In the genomic region with DNA sequence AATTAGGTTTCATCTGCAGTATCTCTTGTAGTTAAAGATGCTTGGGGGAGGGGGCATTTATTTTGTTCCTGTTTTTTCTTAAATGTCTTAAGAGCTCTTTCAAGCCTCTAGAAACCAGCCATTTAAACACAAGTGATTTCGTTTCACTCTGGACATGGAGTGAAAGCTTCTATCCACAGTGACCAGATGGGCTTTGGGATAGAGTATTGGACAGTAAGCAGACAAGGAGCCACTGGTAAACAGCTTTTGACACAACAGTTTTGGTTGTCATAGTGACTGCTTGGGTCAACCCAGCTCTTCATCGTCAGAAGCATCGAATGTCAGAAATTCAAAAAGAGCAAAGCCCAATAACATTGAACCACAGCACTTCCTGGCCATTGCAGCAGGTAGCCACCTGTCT, we compare ENCODE assay signal across 10 cellular contexts. TPM values are rescaled to one million over a fixed set of nuclear protein-coding genes. Genes with fewer than 3 reads are reported as not detected.
DNase-seq lines count a peak whose midpoint lies in the region; ATAC-seq, FAIRE-seq and TF ChIP-seq lines count a peak whose summit lies in the region.
"Had no signal": no experiment of that assay in that cellular context is flagged by ENCODE, and none has a peak within 500 bp of the region (broad histone marks: within the 10 kb centered on the region; RNA-seq: fewer than 3 reads in every experiment).

No MANE protein-coding gene starts in this region.

- H3K9ac ChIP-seq in HepG2 (ENCODE audit: insufficient read depth, low read depth, low read length) (no peak overlapping the region), GM12878 (ENCODE audit: control insufficient read depth, insufficient read depth, low read length) (no peak overlapping the region)

- no peaks in the 10 kb centered on the region for H3K36me3 Mint-ChIP-seq in type B pancreatic cell
- H3K36me3 Mint-ChIP-seq in T-helper 17 cell (ENCODE audit: low read depth) = peaks cover 2% of the 10 kb centered on the region

- POLR2A ChIA-PET in HepG2 (lab: Yijun Ruan, JAX) = interaction anchor here (0.9 kb wide), 1 partner anchor 1028 kb away, joined by 3 read pairs; no protein-coding TSS in a partner anchor
- POLR2A ChIA-PET in GM12878 (lab: Charles Lee) = interaction anchor here (0.5 to 1.1 kb wide), 2 partner anchors 18 to 925 kb away, joined by 3 to 7 read pairs; no protein-coding TSS in a partner anchor

- H3K4me1 ChIP-seq in HepG2 (ENCODE audit: insufficient read depth, low read length) (peaks cover 31% of the 10 kb centered on the region), right lobe of liver (peaks cover 0 to 3% (median 0%) of the 10 kb centered on the region in 4 donors), GM12878 (ENCODE audit: control insufficient read depth, insufficient read depth, low read length) (peaks cover 7% of the 10 kb centered on the region)

- ATAC-seq in HepG2 = peak; percentile 45
- no peak for ATAC-seq in right lobe of liver
- peak; percentile 19; the same call in 2 of the 3 replicates for ATAC-seq in GM12878
- no peak for ATAC-seq in Right ventricle myocardium inferior
- ATAC-seq in T-helper 17 cell = no peak

- H4K20me1 ChIP-seq in HepG2 (ENCODE audit: insufficient read depth, low read length) (no peaks in the 10 kb centered on the region), GM12878 (ENCODE audit: control insufficient read depth, insufficient read depth) (no peaks in the 10 kb centered on the region)

- TF ChIP-seq CTCF in HepG2 (CRISPR knock-in tag; IDR thresholded peaks at IDR 0.05) = no peak
- no peak for TF ChIP-seq CTCF in right lobe of liver (IDR thresholded peaks at IDR 0.05)
- no peak for TF ChIP-seq CTCF in GM12878 (IDR thresholded peaks at IDR 0.05 in 2 of 3, conservative IDR thresholded peaks at IDR 0.05 in 1 of 3; ENCODE audit: control insufficient read depth in 2 of 3, extremely low read depth in 1 of 3, insufficient read depth in 1 of 3, low read depth in 3 of 3, low read length in 3 of 3)
- TF ChIP-seq CTCF in type B pancreatic cell (conservative IDR thresholded peaks at IDR 0.05) = no peak

- no peaks in the 10 kb centered on the region for H3K9me3 Mint-ChIP-seq in type B pancreatic cell

- TF ChIP-seq EP300 in HepG2 (IDR thresholded peaks at IDR 0.05; ENCODE audit: low read depth in 2 of 2, low read length in 2 of 2) (no peak), HepG2 (CRISPR knock-in tag; IDR thresholded peaks at IDR 0.05; ENCODE audit: borderline replicate concordance) (no peak), GM12878 (IDR thresholded peaks at IDR 0.05; ENCODE audit: borderline replicate concordance in 1 of 2, control insufficient read depth in 1 of 2, low read depth in 2 of 2, low read length in 2 of 2) (no peak)

- H3K4me1 Mint-ChIP-seq in type B pancreatic cell (ENCODE audit: unreplicated experiment) (peaks cover 11% of the 10 kb centered on the region), T-helper 17 cell (peaks cover 8% of the 10 kb centered on the region)

- no peak overlapping the region for H3K4me3 Mint-ChIP-seq in type B pancreatic cell
- H3K4me3 Mint-ChIP-seq in T-helper 17 cell = no peak overlapping the region

- H3K27me3 Mint-ChIP-seq in type B pancreatic cell = peaks cover 6% of the 10 kb centered on the region
- H3K27me3 Mint-ChIP-seq in T-helper 17 cell = peaks cover 28% of the 10 kb centered on the region

- RAD21 ChIA-PET in GM12878 (lab: Charles Lee; ENCODE audit: unreplicated experiment) = interaction anchor here (1.2 to 1.6 kb wide), 2 partner anchors 28 to 46 kb away, joined by 3 read pairs; no protein-coding TSS in a partner anchor

- H3K27me3 ChIP-seq in HepG2 (ENCODE audit: control insufficient read depth in 1 of 2, insufficient read depth in 2 of 2, low read length in 2 of 2) (peaks cover 0 to 25% of the 10 kb centered on the region in 2 experiments; a peak in 4 of 5 replicates), right lobe of liver (no peaks in the 10 kb centered on the region), GM12878 (replicated peaks in 1 of 2; ENCODE audit: control insufficient read depth in 2 of 2, insufficient read depth in 2 of 2, low read length in 1 of 2) (peaks cover 5 to 8% of the 10 kb centered on the region in 2 experiments)
- H3K27me3 ChIP-seq: BE2C, hepatocyte had no signal

- H3K27ac ChIP-seq in HepG2 (ENCODE audit: extremely low read length, insufficient read depth, low read length) (no peak overlapping the region), right lobe of liver (no peak overlapping the region), GM12878 (ENCODE audit: control insufficient read depth, insufficient read depth) (no peak overlapping the region)

- H3K4me3 ChIP-seq in HepG2 (replicated peaks in 1 of 3; ENCODE audit: insufficient read depth in 1 of 3, low read depth in 2 of 3, low read length in 3 of 3) (no peak overlapping the region), right lobe of liver (no peak overlapping the region), GM12878 (no peak overlapping the region)
- H3K4me3 ChIP-seq: hepatocyte had no signal

- CTCF ChIA-PET in HepG2 (lab: Yijun Ruan, JAX; ENCODE audit: low intra/inter-chr PET ratio, low total read pairs) = no interaction called here
- CTCF ChIA-PET in GM12878 (lab: Yijun Ruan, JAX) = interaction anchor here (0.7 to 1.4 kb wide), 7 partner anchors 8 to 483 kb away, joined by 3 to 5 read pairs (median 4); no protein-coding TSS in a partner anchor

- FAIRE-seq in HepG2 (lab: Jason Lieb, UNC) (peak; percentile 8), GM12878 (lab: Jason Lieb, UNC) (no peak)

- no TSS peak for BruUV-seq in HepG2 (replicated peaks; lab: Mats Ljungman, UMichigan)
- BruUV-seq in GM12878 (replicated peaks; lab: Mats Ljungman, UMichigan) = no TSS peak

- H2AFZ ChIP-seq in HepG2 (ENCODE audit: low read length) (no peak overlapping the region), GM12878 (ENCODE audit: control insufficient read depth, low read depth, low read length) (no peak overlapping the region)

- H3K27ac Mint-ChIP-seq in type B pancreatic cell (peak overlapping the region; percentile 18), T-helper 17 cell (no peak overlapping the region)

- TF ChIP-seq RAD21 in HepG2 (CRISPR knock-in tag; IDR thresholded peaks at IDR 0.05) = no peak
- no peak for TF ChIP-seq RAD21 in GM12878 (IDR thresholded peaks at IDR 0.05; ENCODE audit: insufficient read depth, low read depth, low read length)

- SMC1A ChIA-PET in GM12878 (lab: Charles Lee; ENCODE audit: uncharacterized antibody, unreplicated experiment) = interaction anchor here (0.7 to 2.7 kb wide), 12 partner anchors 10 to 528 kb away, joined by 3 to 8 read pairs (median 4); no protein-coding TSS in a partner anchor

- H3K79me2 ChIP-seq in HepG2 (ENCODE audit: insufficient read depth, low read length) (no peaks in the 10 kb centered on the region), GM12878 (ENCODE audit: control insufficient read depth, insufficient read depth, low read length) (no peaks in the 10 kb centered on the region)
- H3K79me2 ChIP-seq: hepatocyte had no signal

- peak overlapping the region; percentile 81; the same call in 1 of the 2 replicates for H3K4me2 ChIP-seq in HepG2 (ENCODE audit: low read depth, low read length)
- H3K4me2 ChIP-seq in GM12878 (ENCODE audit: control insufficient read depth, insufficient read depth) = no peak overlapping the region

- WGBS in HepG2 (ENCODE audit: low lambda C conversion rate) = 7% methylated on average over 3 of the region's 3 CpGs
- 53% methylated on average over 3 of the region's 3 CpGs for WGBS in right lobe of liver (ENCODE audit: insufficient coverage, low coverage, low lambda C conversion rate, missing lambda C conversion rate)
- WGBS in GM12878 (ENCODE audit: insufficient coverage, insufficient replicate concordance, low lambda C conversion rate, missing lambda C conversion rate) = 0% methylated on average over 3 of the region's 3 CpGs

- TF ChIP-seq POLR2A in HepG2 (IDR thresholded peaks at IDR 0.05; ENCODE audit: insufficient read depth in 1 of 2, low read depth in 2 of 2, low read length in 2 of 2) (no peak), right lobe of liver (IDR thresholded peaks at IDR 0.05) (no peak), GM12878 (IDR thresholded peaks at IDR 0.05; ENCODE audit: low read depth, low read length) (no peak)

- intact Hi-C loops in HepG2 (cut with micrococcal nuclease; ENCODE audit: unreplicated experiment) = no loop called here
- intact Hi-C loops in right lobe of liver (cut with DNase I) = no loop called here
- intact Hi-C loops in GM12878 (cut with micrococcal nuclease; ENCODE audit: unreplicated experiment) = no loop called here
- intact Hi-C loops in Right ventricle myocardium inferior (cut with DNase I) = no loop called here

- in situ Hi-C loops in HepG2 (cut with HindIII; ENCODE audit: extremely low pct_ligation_motif_present, low pct_unique_long_range_greater_than_20kb) (no loop called here), GM12878 (cut with MboI) (no loop called here)

- peak; percentile 27 for DNase-seq in HepG2 (ENCODE audit: low spot score)
- no peak for DNase-seq in right lobe of liver
- peak; percentile 34 for DNase-seq in NCI-H2107 (lab: John Stamatoyannopoulos, UW)
- no peak for DNase-seq in GM12878 (ENCODE audit: low read depth, low spot score)
- DNase-seq in type B pancreatic cell (ENCODE audit: extremely low spot score, unreplicated experiment) = no peak
- no peak for DNase-seq in Right ventricle myocardium inferior (ENCODE audit: missing footprints)
- DNase-seq in T-helper 17 cell = no peak
- no peak for DNase-seq in activated T-cell treated with anti-CD3 and anti-CD28 coated beads, Interleukin-2, amount 50 U/mL, for 1 hour

- H3K9me3 ChIP-seq in HepG2 (ENCODE audit: low read length) = no peaks in the 10 kb centered on the region
- no peaks in the 10 kb centered on the region for H3K9me3 ChIP-seq in right lobe of liver
- H3K9me3 ChIP-seq in GM12878 (replicated peaks; ENCODE audit: control insufficient read depth, insufficient read depth, low read length) = no peaks in the 10 kb centered on the region
- no peaks in the 10 kb centered on the region for H3K9me3 ChIP-seq in T-helper 17 cell (ENCODE audit: control insufficient read depth, low read length, poor library complexity, severe bottlenecking)
- H3K9me3 ChIP-seq: BE2C had no signal

- H3K36me3 ChIP-seq in HepG2 (replicated peaks in 1 of 2; ENCODE audit: control insufficient read depth in 1 of 2, insufficient read depth in 2 of 2, low read length in 2 of 2) = no peaks in the 10 kb centered on the region
- no peaks in the 10 kb centered on the region for H3K36me3 ChIP-seq in right lobe of liver
- H3K36me3 ChIP-seq in GM12878 (ENCODE audit: control insufficient read depth in 2 of 2, insufficient read depth in 2 of 2, low read length in 1 of 2) = no peaks in the 10 kb centered on the region
- H3K36me3 ChIP-seq: BE2C had no signal

RNA-seq across cellular contexts. Expression of a gene that starts 4.9 kb away (rescaled TPM):
- total RNA-seq in HepG2 (2016; rRNA removed; fragmentation: Illumina TruSeq; extraction: Trizol) (0.77 TPM in 1 of 2 replicates, not detected in the other), right lobe of liver (1 to 10 TPM in 3 of 6 experiments, under 1 TPM in 3; 0.55 to 1.5 (median 1.1) TPM), GM12878 (2014; rRNA removed) (0.17 and 0.27 TPM in 2 replicates), GM12878 (2014; rRNA removed; fragmentation: Illumina TruSeq; extraction: Trizol) (0.18 TPM in 1 of 2 replicates, not detected in the other), GM12878 (2021) (0.15 and 0.16 TPM in 2 replicates), type B pancreatic cell (ENCODE audit: low replicate concordance) (0.72 and 15.8 TPM in 2 replicates), Right ventricle myocardium inferior (1.7 TPM), T-helper 17 cell (1 to 10 TPM in 1 of 2 donors, under 1 TPM in 1; 0.78 to 1.0 TPM)
- total RNA-seq in HepG2 (2016; cell fraction: cytosol; rRNA removed; fragmentation: Illumina TruSeq; extraction: Trizol; ENCODE audit: low read depth) = not detected in 2 replicates
- total RNA-seq in HepG2 (2016; cell fraction: insoluble cytoplasmic fraction; rRNA removed; fragmentation: Illumina TruSeq; extraction: Trizol) = 0.39 and 0.48 TPM in 2 replicates
- 0.38 and 0.68 TPM in 2 replicates for total RNA-seq in HepG2 (2016; cell fraction: membrane; rRNA removed; fragmentation: Illumina TruSeq; extraction: Trizol)
- total RNA-seq in HepG2 (2016; cell fraction: nucleus; rRNA removed; fragmentation: Illumina TruSeq; extraction: Trizol) = 0.60 and 0.99 TPM in 2 replicates
- polyA plus RNA-seq in HepG2 (2011; rRNA removed) (1.1 and 1.2 TPM in 2 replicates), GM12878 (2011; rRNA removed) (0.14 and 0.52 TPM in 2 replicates), GM12878 (2014; fragmentation: Illumina TruSeq; extraction: Trizol) (0.19 TPM in 1 of 2 replicates, not detected in the other), GM12878 (2014; fragmentation: Nextera tagmentation; extraction: Ambion mirVana) (under 1 TPM; 0.14 to 0.24 TPM), GM12878 (2014; rRNA removed) (not detected in 2 replicates), GM12878 (2016; fragmentation: Nextera tagmentation; extraction: Ambion mirVana) (under 1 TPM; 0.24 to 0.86 TPM)
- polyA plus RNA-seq in HepG2 (2011; cell fraction: cytosol; rRNA removed) = 0.64 and 0.86 TPM in 2 replicates
- 0.29 and 0.35 TPM in 2 replicates for polyA plus RNA-seq in HepG2 (2011; cell fraction: nucleus; rRNA removed)
- polyA plus RNA-seq in HepG2 (2012) = 0.24 and 0.67 TPM in 2 replicates
- polyA plus RNA-seq in HepG2 (2016; cell fraction: cytosol; fragmentation: Illumina TruSeq; extraction: Trizol; ENCODE audit: low read depth) = 0.12 and 0.25 TPM in 2 replicates
- 0.21 and 0.29 TPM in 2 replicates for polyA plus RNA-seq in HepG2 (2016; cell fraction: insoluble cytoplasmic fraction; fragmentation: Illumina TruSeq; extraction: Trizol; ENCODE audit: low read depth)
- 0.24 and 0.45 TPM in 2 replicates for polyA plus RNA-seq in HepG2 (2016; cell fraction: membrane; fragmentation: Illumina TruSeq; extraction: Trizol; ENCODE audit: low read depth)
- 2.1 and 2.6 TPM in 2 replicates for polyA plus RNA-seq in HepG2 (2016; cell fraction: nucleus; fragmentation: Illumina TruSeq; extraction: Trizol; ENCODE audit: insufficient read depth, low read depth)
- 1.1 TPM in 1 of 2 replicates, not detected in the other for polyA minus RNA-seq in HepG2 (2011; rRNA and poly(A)+ RNA removed; ENCODE audit: low replicate concordance)
- 1.9 TPM in 1 of 2 replicates, not detected in the other for polyA minus RNA-seq in HepG2 (2011; cell fraction: cytosol; rRNA and poly(A)+ RNA removed)
- polyA minus RNA-seq in HepG2 (2011; cell fraction: nucleus; rRNA and poly(A)+ RNA removed) = 0.99 TPM in 1 of 2 replicates, not detected in the other
- not detected in 2 replicates for total RNA-seq in GM12878 (2013; cell fraction: nucleolus; rRNA removed)
- 0.20 TPM for polyA plus RNA-seq in GM12878 (2011; ENCODE audit: low read depth)
- polyA plus RNA-seq in GM12878 (2011; cell fraction: cytosol; rRNA removed) = 0.19 and 0.23 TPM in 2 replicates
- polyA plus RNA-seq in GM12878 (2011; cell fraction: nucleus; rRNA removed) = 0.23 and 0.28 TPM in 2 replicates
- 0.23 and 0.45 TPM in 2 replicates for polyA plus RNA-seq in GM12878 (2012)
- polyA minus RNA-seq in GM12878 (2011; rRNA and poly(A)+ RNA removed) = not detected in 2 replicates
- polyA minus RNA-seq in GM12878 (2011; cell fraction: cytosol; rRNA and poly(A)+ RNA removed) = not detected in 2 replicates
- 0.57 TPM in 1 of 2 replicates, not detected in the other for polyA minus RNA-seq in GM12878 (2011; cell fraction: nucleus; rRNA and poly(A)+ RNA removed)

RNA-seq across cellular contexts. Expression of a gene that starts 24.7 kb away (rescaled TPM):
- total RNA-seq in HepG2 (2016; rRNA removed; fragmentation: Illumina TruSeq; extraction: Trizol) (38.4 and 58.2 TPM in 2 replicates), right lobe of liver (10 to 100 TPM in 4 of 6 experiments, 1 to 10 TPM in 2; 8.4 to 15.2 (median 10.9) TPM), GM12878 (2014; rRNA removed) (9.0 and 11.4 TPM in 2 replicates), GM12878 (2014; rRNA removed; fragmentation: Illumina TruSeq; extraction: Trizol) (12.0 and 13.7 TPM in 2 replicates), GM12878 (2021) (10.4 and 14.9 TPM in 2 replicates), type B pancreatic cell (ENCODE audit: low replicate concordance) (14.8 and 39.5 TPM in 2 replicates), Right ventricle myocardium inferior (12.6 TPM), T-helper 17 cell (10 to 100 TPM; 25.4 to 27.0 TPM)
- total RNA-seq in HepG2 (2016; cell fraction: cytosol; rRNA removed; fragmentation: Illumina TruSeq; extraction: Trizol; ENCODE audit: low read depth) = 28.3 and 40.1 TPM in 2 replicates
- total RNA-seq in HepG2 (2016; cell fraction: insoluble cytoplasmic fraction; rRNA removed; fragmentation: Illumina TruSeq; extraction: Trizol) = 41.3 and 58.4 TPM in 2 replicates
- 38.0 and 45.7 TPM in 2 replicates for total RNA-seq in HepG2 (2016; cell fraction: membrane; rRNA removed; fragmentation: Illumina TruSeq; extraction: Trizol)
- total RNA-seq in HepG2 (2016; cell fraction: nucleus; rRNA removed; fragmentation: Illumina TruSeq; extraction: Trizol) = 43.5 and 44.5 TPM in 2 replicates
- polyA plus RNA-seq in HepG2 (2011; rRNA removed) (11.1 and 11.6 TPM in 2 replicates), GM12878 (2011; rRNA removed) (8.2 and 10.8 TPM in 2 replicates), GM12878 (2014; fragmentation: Illumina TruSeq; extraction: Trizol) (11.1 and 14.2 TPM in 2 replicates), GM12878 (2014; fragmentation: Nextera tagmentation; extraction: Ambion mirVana) (1 to 10 TPM; 3.3 to 3.7 TPM), GM12878 (2014; rRNA removed) (6.1 and 7.5 TPM in 2 replicates), GM12878 (2016; fragmentation: Nextera tagmentation; extraction: Ambion mirVana) (1 to 10 TPM; 6.5 to 7.4 TPM)
- 6.3 and 10.2 TPM in 2 replicates for polyA plus RNA-seq in HepG2 (2011; cell fraction: cytosol; rRNA removed)
- polyA plus RNA-seq in HepG2 (2011; cell fraction: nucleus; rRNA removed) = 10.3 and 13.0 TPM in 2 replicates
- polyA plus RNA-seq in HepG2 (2012) = 13.3 and 16.2 TPM in 2 replicates
- 3.5 and 4.0 TPM in 2 replicates for polyA plus RNA-seq in HepG2 (2016; cell fraction: cytosol; fragmentation: Illumina TruSeq; extraction: Trizol; ENCODE audit: low read depth)
- 32.7 and 37.2 TPM in 2 replicates for polyA plus RNA-seq in HepG2 (2016; cell fraction: insoluble cytoplasmic fraction; fragmentation: Illumina TruSeq; extraction: Trizol; ENCODE audit: low read depth)
- polyA plus RNA-seq in HepG2 (2016; cell fraction: membrane; fragmentation: Illumina TruSeq; extraction: Trizol; ENCODE audit: low read depth) = 9.9 and 10.3 TPM in 2 replicates
- 20.8 and 26.2 TPM in 2 replicates for polyA plus RNA-seq in HepG2 (2016; cell fraction: nucleus; fragmentation: Illumina TruSeq; extraction: Trizol; ENCODE audit: insufficient read depth, low read depth)
- 19.1 and 29.6 TPM in 2 replicates for polyA minus RNA-seq in HepG2 (2011; rRNA and poly(A)+ RNA removed; ENCODE audit: low replicate concordance)
- polyA minus RNA-seq in HepG2 (2011; cell fraction: cytosol; rRNA and poly(A)+ RNA removed) = 16.3 and 21.6 TPM in 2 replicates
- polyA minus RNA-seq in HepG2 (2011; cell fraction: nucleus; rRNA and poly(A)+ RNA removed) = 67.1 and 69.1 TPM in 2 replicates
- total RNA-seq in GM12878 (2013; cell fraction: nucleolus; rRNA removed) = 38.5 and 48.5 TPM in 2 replicates
- polyA plus RNA-seq in GM12878 (2011; ENCODE audit: low read depth) = 6.8 TPM
- polyA plus RNA-seq in GM12878 (2011; cell fraction: cytosol; rRNA removed) = 4.5 and 5.0 TPM in 2 replicates
- 5.8 and 7.1 TPM in 2 replicates for polyA plus RNA-seq in GM12878 (2011; cell fraction: nucleus; rRNA removed)
- polyA plus RNA-seq in GM12878 (2012) = 9.5 and 10.6 TPM in 2 replicates
- polyA minus RNA-seq in GM12878 (2011; rRNA and poly(A)+ RNA removed) = 11.2 and 11.4 TPM in 2 replicates
- polyA minus RNA-seq in GM12878 (2011; cell fraction: cytosol; rRNA and poly(A)+ RNA removed) = 5.3 and 7.6 TPM in 2 replicates
- 5.7 and 9.8 TPM in 2 replicates for polyA minus RNA-seq in GM12878 (2011; cell fraction: nucleus; rRNA and poly(A)+ RNA removed)

Comparison
In these comparisons a context has a peak if more than half of its experiments do, and no peak if none do; other contexts are left out.
1. ATAC-seq: peak in HepG2 (single experiment) and GM12878 (single experiment); none in right lobe of liver (0 of 4), Right ventricle myocardium inferior (single experiment) and T-helper 17 cell (single experiment).
2. DNase-seq: peak in HepG2 (single experiment) and NCI-H2107 (single experiment); none in right lobe of liver (0 of 3), GM12878 (single experiment), type B pancreatic cell (single experiment), Right ventricle myocardium inferior (single experiment), T-helper 17 cell (0 of 3) and activated T-cell treated with anti-CD3 and anti-CD28 coated beads, Interleukin-2, amount 50 U/mL, for 1 hour (single experiment).